In the genomic region with DNA sequence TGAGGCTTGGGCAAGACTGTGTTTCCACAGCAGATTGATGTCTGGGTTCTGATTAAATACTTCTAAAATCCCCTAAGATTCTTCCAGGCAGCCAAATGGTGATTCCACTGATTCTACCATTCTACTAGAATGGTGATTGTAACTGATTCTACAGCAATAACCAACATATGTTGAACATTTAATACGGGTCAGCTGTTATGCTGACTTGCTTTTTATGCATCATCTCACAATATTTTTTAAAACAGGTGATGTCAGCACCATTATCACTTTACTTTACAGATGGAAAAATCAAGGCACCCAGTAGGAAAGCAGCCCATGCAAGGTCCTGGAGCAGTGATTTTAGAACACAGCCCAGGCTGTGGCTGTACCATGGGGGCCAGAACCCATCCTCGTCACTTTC, we compare ENCODE assay signal across 27 cellular contexts. TPM values are rescaled to one million over a fixed set of nuclear protein-coding genes. Genes with fewer than 3 reads are reported as not detected.
"Had no signal": no experiment of that assay in that cellular context is flagged by ENCODE, and none has a peak within 500 bp of the region (broad histone marks: within the 10 kb centered on the region; RNA-seq: fewer than 3 reads in every experiment).

No MANE protein-coding gene starts in this region.

- H3K4me3 ChIP-seq: colonic mucosa, heart right ventricle, lower lobe of right lung, pancreas, smooth muscle cell, testis, tibial artery, upper lobe of right lung, uterus had no signal

- ATAC-seq: esophagus mucosa; heart right ventricle; left ventricle myocardium superior; lower lobe of right lung; natural killer cell; sciatic nerve; stimulated activated effector memory CD8-positive, alpha-beta T cell treated with anti-CD3 and anti-CD28 coated beads, Interleukin-12 subunit alpha, Interleukin-12 subunit beta, amount 100 ng/mL, for 72 hours; upper lobe of right lung had no signal

- H3K27ac ChIP-seq: colonic mucosa, epithelial cell of prostate, heart right ventricle, lower lobe of right lung, pancreas, testis, tibial artery, upper lobe of right lung, uterus had no signal

- DNase-seq: colonic mucosa; effector CD8-positive, alpha-beta T cell; endodermal cell; foreskin keratinocyte; glutamatergic neuron; heart right ventricle; hippocampal formation; left ventricle myocardium superior; lower lobe of right lung; natural killer cell; occipital lobe; stimulated activated CD4-positive, alpha-beta T cell treated with anti-CD3 and anti-CD28 coated beads, Interleukin-12 subunit alpha, Interleukin-12 subunit beta, amount 100 ng/mL, for 4 hours; stimulated activated CD4-positive, alpha-beta T cell treated with anti-CD3 and anti-CD28 coated beads, Interleukin-1b, Interleukin-23, amount 100 ng/mL, for 48 hours; stimulated activated CD4-positive, alpha-beta T cell treated with anti-CD3 and anti-CD28 coated beads, Interleukin-4, amount 100 ng/mL, for 24 hours; stimulated activated naive CD4-positive, alpha-beta T cell treated with Interleukin-2 at 50 U/mL for 16 hours; substantia nigra; testis; tibial artery; upper lobe of right lung; uterus had no signal

- H3K36me3 ChIP-seq: colonic mucosa, heart right ventricle, lower lobe of right lung, pancreas, tibial artery, upper lobe of right lung, uterus had no signal

- H3K4me1 ChIP-seq: colonic mucosa, heart right ventricle, lower lobe of right lung, testis, tibial artery, upper lobe of right lung, uterus had no signal

- FAIRE-seq: keratinocyte, pancreas had no signal

- H3K4me2 ChIP-seq: smooth muscle cell had no signal

- H3K9me3 ChIP-seq: colonic mucosa, heart right ventricle, lower lobe of right lung, pancreas, testis, tibial artery, upper lobe of right lung, uterus had no signal

- H3K27me3 ChIP-seq: colonic mucosa, foreskin keratinocyte, pancreas, testis, uterus had no signal

RNA-seq across cellular contexts. Expression of a gene that starts 38.2 kb away (rescaled TPM):
- total RNA-seq: colonic mucosa, left ventricle myocardium superior had no signal
